19 cellular contexts compared by ENCODE assay signal in genomic region chr3:17076940-17077605, GRCh38.
DNase-seq lines count a peak whose midpoint lies in the region; ATAC-seq and TF ChIP-seq lines count a peak whose summit lies in the region.
"Had no signal": no experiment of that assay in that cellular context is flagged by ENCODE, and none has a peak within 500 bp of the region (broad histone marks: within the 10 kb centered on the region; RNA-seq: fewer than 3 reads in every experiment).

No MANE protein-coding gene starts in this region.

- peak overlapping the region in 6 of 7 donors; percentile 28 to 78 (median 43) for H3K27ac Mint-ChIP-seq in CD14-positive monocyte
- peak overlapping the region in 6 of 7 donors; percentile 30 to 72 (median 57) for H3K27ac Mint-ChIP-seq in CD4-positive, alpha-beta memory T cell
- peak overlapping the region; percentile 0 for H3K27ac Mint-ChIP-seq in activated T-helper 17 cell treated with anti-CD3 and anti-CD28 coated beads, Interleukin-2, amount 50 U/mL, for 72 hours
- H3K27ac Mint-ChIP-seq in immature natural killer cell: peak overlapping the region; percentile 48 to 94 (median 90)
- no peak overlapping the region for H3K27ac Mint-ChIP-seq in progenitor cell of endocrine pancreas

- H3K36me3 Mint-ChIP-seq in CD14-positive monocyte: peaks cover 79 to 89% of the 10 kb centered on the region in 2 donors
- peaks cover 58 to 70% of the 10 kb centered on the region in 2 donors for H3K36me3 Mint-ChIP-seq in CD4-positive, alpha-beta memory T cell
- H3K36me3 Mint-ChIP-seq in activated T-helper 17 cell treated with anti-CD3 and anti-CD28 coated beads, Interleukin-2, amount 50 U/mL, for 72 hours (ENCODE audit: low read depth): peaks cover 41% of the 10 kb centered on the region
- peaks cover 28 to 39% (median 37%) of the 10 kb centered on the region in 3 donors for H3K36me3 Mint-ChIP-seq in immature natural killer cell
- peaks cover 6% of the 10 kb centered on the region for H3K36me3 Mint-ChIP-seq in progenitor cell of endocrine pancreas (ENCODE audit: insufficient read depth)

- H3K9me3 Mint-ChIP-seq in CD14-positive monocyte (peaks cover 0 to 3% (median 0%) of the 10 kb centered on the region in 7 donors), immature natural killer cell (no peaks in the 10 kb centered on the region), progenitor cell of endocrine pancreas (ENCODE audit: low read depth) (peaks cover 4% of the 10 kb centered on the region)
- peaks cover 0 to 1% (median 0%) of the 10 kb centered on the region in 8 donors for H3K9me3 Mint-ChIP-seq in CD4-positive, alpha-beta memory T cell
- no peaks in the 10 kb centered on the region for H3K9me3 Mint-ChIP-seq in activated T-helper 17 cell treated with anti-CD3 and anti-CD28 coated beads, Interleukin-2, amount 50 U/mL, for 72 hours

- no peaks in the 10 kb centered on the region for H3K36me3 ChIP-seq in CD4-positive, alpha-beta memory T cell (ENCODE audit: insufficient read depth, low read length)
- H3K36me3 ChIP-seq: BE2C had no signal

- H3K4me3 ChIP-seq in CD4-positive, alpha-beta memory T cell (ENCODE audit: low read length in 2 of 2): no peak overlapping the region
- H3K4me3 ChIP-seq: lung, smooth muscle cell had no signal

- no peak overlapping the region for H3K27ac ChIP-seq in CD4-positive, alpha-beta memory T cell (ENCODE audit: low read depth, low read length)

- no peaks in the 10 kb centered on the region for H3K27me3 Mint-ChIP-seq in CD14-positive monocyte (ENCODE audit: low read depth in 3 of 3)
- H3K27me3 Mint-ChIP-seq in CD4-positive, alpha-beta memory T cell: no peaks in the 10 kb centered on the region
- H3K27me3 Mint-ChIP-seq in activated T-helper 17 cell treated with anti-CD3 and anti-CD28 coated beads, Interleukin-2, amount 50 U/mL, for 72 hours: no peaks in the 10 kb centered on the region
- H3K27me3 Mint-ChIP-seq in immature natural killer cell (ENCODE audit: low read depth in 3 of 3): peaks cover 7 to 13% (median 13%) of the 10 kb centered on the region in 3 donors
- H3K27me3 Mint-ChIP-seq in progenitor cell of endocrine pancreas: no peaks in the 10 kb centered on the region

- H3K4me1 Mint-ChIP-seq in CD14-positive monocyte (peaks cover 8% of the 10 kb centered on the region), immature natural killer cell (peaks cover 78 to 79% of the 10 kb centered on the region in 2 donors), progenitor cell of endocrine pancreas (ENCODE audit: low read depth) (no peaks in the 10 kb centered on the region)
- H3K4me1 Mint-ChIP-seq in CD4-positive, alpha-beta memory T cell: peaks cover 37 to 69% (median 51%) of the 10 kb centered on the region in 4 donors
- H3K4me1 Mint-ChIP-seq in activated T-helper 17 cell treated with anti-CD3 and anti-CD28 coated beads, Interleukin-2, amount 50 U/mL, for 72 hours: peaks cover 29% of the 10 kb centered on the region

- POLR2A ChIA-PET in CD4-positive, alpha-beta memory T cell (lab: Charles Lee; ENCODE audit: partially characterized antibody): no interaction called here

- H3K27me3 ChIP-seq in CD4-positive, alpha-beta memory T cell (ENCODE audit: insufficient read depth, low read length): no peaks in the 10 kb centered on the region
- H3K27me3 ChIP-seq: BE2C had no signal

- DNase-seq in CD14-positive monocyte (ENCODE audit: low spot score): no peak
- DNase-seq in CD4-positive, alpha-beta memory T cell: no peak
- DNase-seq in immature natural killer cell: no peak
- no peak for DNase-seq in progenitor cell of endocrine pancreas (ENCODE audit: low spot score, unreplicated experiment)
- DNase-seq: activated CD4-positive, CD25-positive, alpha-beta regulatory T cell treated with anti-CD3 and anti-CD28 coated beads, Interleukin-2, amount 50 U/mL, for 72 hours; BE2C; caudate nucleus; effector CD4-positive, alpha-beta T cell; NCI-H1417; NCI-H2171; SHP77 treated with DMSO at 0.1 percent for 48 hours; stimulated activated CD8-positive, alpha-beta memory T cell treated with anti-CD3 and anti-CD28 coated beads, Interleukin-4, amount 100 ng/mL, for 48 hours; substantia nigra had no signal

- ATAC-seq in activated T-helper 17 cell treated with anti-CD3 and anti-CD28 coated beads, Interleukin-2, amount 50 U/mL, for 72 hours (replicated peaks): peak; percentile 68
- ATAC-seq in GM18868 (IDR thresholded peaks at IDR 0.05; ENCODE audit: unreplicated experiment): no peak
- no peak for ATAC-seq in GM18511 (IDR thresholded peaks at IDR 0.05; ENCODE audit: unreplicated experiment)
- ATAC-seq: HCT116 had no signal

- CTCF ChIA-PET in CD4-positive, alpha-beta memory T cell (lab: Charles Lee; ENCODE audit: partially characterized antibody): no interaction called here

- peaks cover 36% of the 10 kb centered on the region for H3K4me1 ChIP-seq in CD4-positive, alpha-beta memory T cell (ENCODE audit: insufficient read depth, low read length)
- H3K4me1 ChIP-seq: BE2C had no signal

- H3K4me3 Mint-ChIP-seq in CD14-positive monocyte (no peak overlapping the region), immature natural killer cell (peak overlapping the region; percentile 50 to 75 (median 61)), progenitor cell of endocrine pancreas (ENCODE audit: low read depth) (no peak overlapping the region)
- no peak overlapping the region for H3K4me3 Mint-ChIP-seq in CD4-positive, alpha-beta memory T cell
- H3K4me3 Mint-ChIP-seq in activated T-helper 17 cell treated with anti-CD3 and anti-CD28 coated beads, Interleukin-2, amount 50 U/mL, for 72 hours: no peak overlapping the region

- H3K9me3 ChIP-seq in CD4-positive, alpha-beta memory T cell (ENCODE audit: control insufficient read depth in 1 of 2, low read length in 2 of 2): no peaks in the 10 kb centered on the region
- H3K9me3 ChIP-seq: BE2C had no signal

- intact Hi-C loops in CD14-positive monocyte (cut with micrococcal nuclease): no loop called here
- intact Hi-C loops in CD4-positive, alpha-beta memory T cell (cut with micrococcal nuclease): no loop called here

- TF ChIP-seq CTCF in CD14-positive monocyte (IDR thresholded peaks at IDR 0.05): no peak
- no peak for TF ChIP-seq CTCF in progenitor cell of endocrine pancreas (IDR thresholded peaks at IDR 0.05; ENCODE audit: unreplicated experiment)

Comparison
In these comparisons a context has a peak if more than half of its experiments do, and no peak if none do; other contexts are left out.
1. H3K4me3 Mint-ChIP-seq: peak in immature natural killer cell (5 of 5); none in CD14-positive monocyte (0 of 2), CD4-positive, alpha-beta memory T cell (0 of 8), activated T-helper 17 cell treated with anti-CD3 and anti-CD28 coated beads, Interleukin-2, amount 50 U/mL, for 72 hours (single experiment) and progenitor cell of endocrine pancreas (single experiment).